In genomic region chr10:100876575-100877158, GRCh38 we compare ENCODE assay signal across 26 cellular contexts.
"Had no signal": no experiment of that assay in that cellular context is flagged by ENCODE, and none has a peak within 500 bp of the region (broad histone marks: within the 10 kb centered on the region; RNA-seq: fewer than 3 reads in every experiment).

No MANE protein-coding gene starts in this region.

- H3K27me3 ChIP-seq: Peyer's patch had no signal

- H3K4me3 ChIP-seq: Peyer's patch had no signal

- H3K9me3 ChIP-seq: Peyer's patch had no signal

- ATAC-seq: activated T-helper 17 cell treated with anti-CD3 and anti-CD28 coated beads, Interleukin-2, amount 50 U/mL, for 72 hours; T-cell had no signal

- H3K36me3 ChIP-seq: Peyer's patch had no signal

- H3K27ac Mint-ChIP-seq: activated B cell treated with CpG ODN at 0.5 μM for 24 hours; activated CD4-positive, alpha-beta T cell treated with anti-CD3 and anti-CD28 coated beads, Interleukin-2, amount 10 ng/mL, durations not matched to agents 24 days and 14 days; activated naive CD4-positive, alpha-beta T cell treated with anti-CD3 and anti-CD28 coated beads for 36 hours; activated naive CD8-positive, alpha-beta T cell; activated T-helper 17 cell treated with anti-CD3 and anti-CD28 coated beads, Interleukin-2, amount 50 U/mL, for 72 hours; T-cell had no signal

- H3K4me3 Mint-ChIP-seq: activated B cell treated with CpG ODN at 0.5 μM for 24 hours; activated CD4-positive, alpha-beta T cell treated with anti-CD3 and anti-CD28 coated beads, Interleukin-2, amount 10 ng/mL, durations not matched to agents 24 days and 14 days; activated naive CD4-positive, alpha-beta T cell treated with anti-CD3 and anti-CD28 coated beads for 36 hours; activated naive CD8-positive, alpha-beta T cell; activated T-helper 17 cell treated with anti-CD3 and anti-CD28 coated beads, Interleukin-2, amount 50 U/mL, for 72 hours; brain; central memory CD8-positive, alpha-beta T cell; T-cell had no signal

- H3K9me3 Mint-ChIP-seq: activated B cell treated with CpG ODN at 0.5 μM for 24 hours; activated CD4-positive, alpha-beta T cell treated with anti-CD3 and anti-CD28 coated beads, Interleukin-2, amount 10 ng/mL, durations not matched to agents 24 days and 14 days; activated naive CD4-positive, alpha-beta T cell treated with anti-CD3 and anti-CD28 coated beads for 36 hours; activated T-helper 17 cell treated with anti-CD3 and anti-CD28 coated beads, Interleukin-2, amount 50 U/mL, for 72 hours; central memory CD8-positive, alpha-beta T cell; T-cell had no signal

- H3K27ac ChIP-seq: Peyer's patch had no signal

- H3K36me3 Mint-ChIP-seq: activated naive CD8-positive, alpha-beta T cell; brain; T-cell had no signal

- DNase-seq: activated B cell treated with CpG ODN at 0.5 μM for 24 hours; activated CD4-positive, alpha-beta T cell treated with anti-CD3 and anti-CD28 coated beads for 1 hour; activated CD4-positive, alpha-beta T cell treated with anti-CD3 and anti-CD28 coated beads, Interleukin-2, amount 10 ng/mL, durations not matched to agents 24 days and 14 days; activated CD4-positive, alpha-beta T cell treated with anti-CD3 and anti-CD28 coated beads, Interleukin-2, amount 50 U/mL, for 48 hours; activated gamma-delta T cell; activated naive CD4-positive, alpha-beta T cell treated with anti-CD3 and anti-CD28 coated beads for 36 hours; activated T-cell treated with anti-CD3 and anti-CD28 coated beads for 4 hours; activated T-cell treated with anti-CD3 and anti-CD28 coated beads, Interleukin-2, amount 50 U/mL, for 48 hours; amygdala; Kasumi-1; NCI-H1092; NCI-H1417; NCI-H1930; NCI-H2107; NCI-H2171 treated with DMSO at 0.1 percent for 48 hours; NCI-H226; NK-92 treated with Interleukin-12 subunit alpha and Interleukin-12 subunit beta, amount 100 ng/mL, for 24 hours; Peyer's patch; SHP77; T-cell; T-helper 2 cell; T1000 had no signal

- H3K4me1 Mint-ChIP-seq: activated B cell treated with CpG ODN at 0.5 μM for 24 hours; activated CD4-positive, alpha-beta T cell treated with anti-CD3 and anti-CD28 coated beads, Interleukin-2, amount 10 ng/mL, durations not matched to agents 24 days and 14 days; activated T-helper 17 cell treated with anti-CD3 and anti-CD28 coated beads, Interleukin-2, amount 50 U/mL, for 72 hours; central memory CD8-positive, alpha-beta T cell; T-cell had no signal
